In the genomic region with DNA sequence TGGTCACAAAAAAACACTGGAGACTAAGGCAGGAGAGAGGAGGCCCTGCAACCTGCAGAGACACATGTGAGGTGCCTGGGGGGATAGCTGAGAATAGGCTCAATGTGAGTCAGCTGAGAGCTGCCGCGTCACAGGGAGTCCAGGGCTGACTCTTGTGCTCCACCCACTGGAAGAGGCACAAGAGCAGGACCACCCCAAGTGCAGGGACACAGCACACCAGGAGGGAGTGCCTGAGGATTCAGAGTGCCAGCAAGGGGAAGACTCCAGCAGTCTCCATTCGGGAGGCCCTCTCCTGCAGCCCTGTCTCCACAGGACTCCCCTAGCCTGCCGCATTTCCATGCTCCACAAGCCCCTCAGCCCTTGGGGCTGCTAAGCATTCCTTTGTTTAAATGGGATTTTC, we compare ENCODE assay signal across 9 cellular contexts.
DNase-seq lines count a peak whose midpoint lies in the region; ATAC-seq and TF ChIP-seq lines count a peak whose summit lies in the region.
"Had no signal": no experiment of that assay in that cellular context is flagged by ENCODE, and none has a peak within 500 bp of the region (broad histone marks: within the 10 kb centered on the region; RNA-seq: fewer than 3 reads in every experiment).

No MANE protein-coding gene starts in this region.

- H3K27ac ChIP-seq in testis (no peak overlapping the region), PC-9 (no peak overlapping the region)

- no peaks in the 10 kb centered on the region for H3K9me2 ChIP-seq in PC-9 (ENCODE audit: insufficient read depth)

- H3K36me3 Mint-ChIP-seq in activated CD8-positive, alpha-beta T cell treated with anti-CD3 and anti-CD28 coated beads for 36 hours (ENCODE audit: low read depth): peaks cover 20% of the 10 kb centered on the region

- H3K9me3 ChIP-seq in testis (no peaks in the 10 kb centered on the region), PC-9 (ENCODE audit: insufficient read depth, low read depth) (no peaks in the 10 kb centered on the region)

- H3K4me1 Mint-ChIP-seq in activated CD8-positive, alpha-beta T cell treated with anti-CD3 and anti-CD28 coated beads for 36 hours (ENCODE audit: low read depth): peaks cover 57% of the 10 kb centered on the region

- peak; percentile 34 for ATAC-seq in Right ventricle myocardium inferior
- peak; percentile 87 for ATAC-seq in activated CD8-positive, alpha-beta T cell treated with anti-CD3 and anti-CD28 coated beads for 36 hours
- ATAC-seq in left ventricle myocardium superior: peak; percentile 59

- H3K4me3 ChIP-seq in testis: no peak overlapping the region
- no peak overlapping the region for H3K4me3 ChIP-seq in PC-9

- H3F3A ChIP-seq in PC-9 (ENCODE audit: insufficient read depth, low read depth): no peaks in the 10 kb centered on the region

- H3K27ac Mint-ChIP-seq in activated CD8-positive, alpha-beta T cell treated with anti-CD3 and anti-CD28 coated beads for 36 hours: peak overlapping the region; percentile 80

- H3K36me3 ChIP-seq in testis (ENCODE audit: low read depth, missing control alignments) (no peaks in the 10 kb centered on the region), PC-9 (ENCODE audit: low read depth) (no peaks in the 10 kb centered on the region)

- H3K4me3 Mint-ChIP-seq in activated CD8-positive, alpha-beta T cell treated with anti-CD3 and anti-CD28 coated beads for 36 hours: no peak overlapping the region

- BruUV-seq in PC-9 (replicated peaks; lab: Mats Ljungman, UMichigan): no TSS peak

- H3K27me3 ChIP-seq in testis: no peaks in the 10 kb centered on the region
- H3K27me3 ChIP-seq in PC-9 (ENCODE audit: insufficient read depth, low read depth): no peaks in the 10 kb centered on the region

- H3K27me3 Mint-ChIP-seq in activated CD8-positive, alpha-beta T cell treated with anti-CD3 and anti-CD28 coated beads for 36 hours: no peaks in the 10 kb centered on the region

- H4K20me1 ChIP-seq in PC-9 (ENCODE audit: insufficient read depth): no peaks in the 10 kb centered on the region

- POLR2A ChIA-PET in activated CD8-positive, alpha-beta T cell treated with anti-CD3 and anti-CD28 coated beads for 36 hours (lab: Charles Lee): interaction anchor here (0.7 to 2.3 kb wide), 7 partner anchors 61 to 159 kb away, joined by 4 to 16 read pairs (median 6); partner anchors contain the start of gene IRF4
- POLR2A ChIA-PET in PC-9 (lab: Charles Lee; ENCODE audit: unreplicated experiment): no interaction called here

- H3K9me3 Mint-ChIP-seq in activated CD8-positive, alpha-beta T cell treated with anti-CD3 and anti-CD28 coated beads for 36 hours: no peaks in the 10 kb centered on the region

- WGBS in testis, 2 donors: 82 to 88% methylated on average over 2 to 4 of the region's 4 CpGs

- no peak for TF ChIP-seq POLR2A in testis (IDR thresholded peaks at IDR 0.05)

- H3K4me1 ChIP-seq in testis (no peaks in the 10 kb centered on the region), PC-9 (replicated peaks; ENCODE audit: insufficient read depth) (no peaks in the 10 kb centered on the region)

- no peak for DNase-seq in Right ventricle myocardium inferior (ENCODE audit: missing footprints)
- no peak for DNase-seq in cardiac septum (ENCODE audit: low spot score)
- peak; percentile 77 for DNase-seq in activated CD8-positive, alpha-beta T cell treated with anti-CD3 and anti-CD28 coated beads for 36 hours
- no peak for DNase-seq in left ventricle myocardium superior
- DNase-seq in testis: peak; percentile 28
- no peak for DNase-seq in T1000 (lab: John Stamatoyannopoulos, UW)
- DNase-seq in ureter (ENCODE audit: low spot score): no peak
- DNase-seq in PC-9: no peak
- DNase-seq: NCI-H1930 had no signal

- CTCF ChIA-PET in activated CD8-positive, alpha-beta T cell treated with anti-CD3 and anti-CD28 coated beads for 36 hours (lab: Charles Lee): interaction anchor here (0.8 to 3.3 kb wide), 11 partner anchors 8 to 356 kb away, joined by 3 to 16 read pairs (median 5); partner anchors contain the start of gene IRF4
- CTCF ChIA-PET in PC-9 (lab: Charles Lee): no interaction called here

- H3K4me2 ChIP-seq in PC-9: no peak overlapping the region

- intact Hi-C loops in Right ventricle myocardium inferior (cut with DNase I) (no loop called here), cardiac septum (cut with DNase I) (no loop called here), left ventricle myocardium superior (cut with micrococcal nuclease) (no loop called here), testis (cut with DNase I; ENCODE audit: low total_unique reads) (no loop called here), PC-9 (cut with micrococcal nuclease; ENCODE audit: unreplicated experiment) (no loop called here)
- intact Hi-C loops in activated CD8-positive, alpha-beta T cell treated with anti-CD3 and anti-CD28 coated beads for 36 hours (cut with micrococcal nuclease): no loop called here

- H2AFZ ChIP-seq in PC-9: no peak overlapping the region

- no peak for TF ChIP-seq CTCF in activated CD8-positive, alpha-beta T cell treated with anti-CD3 and anti-CD28 coated beads for 36 hours (IDR thresholded peaks at IDR 0.05)
- TF ChIP-seq CTCF in testis (IDR thresholded peaks at IDR 0.05): no peak
- TF ChIP-seq CTCF in PC-9 (conservative IDR thresholded peaks at IDR 0.05): no peak

- no peaks in the 10 kb centered on the region for H3K79me2 ChIP-seq in PC-9 (ENCODE audit: low read depth)

Comparison
In these comparisons a context has a peak if more than half of its experiments do, and no peak if none do; other contexts are left out.
1. ATAC-seq: peak in every context shown above with its lines; median percentile 87 in activated CD8-positive, alpha-beta T cell treated with anti-CD3 and anti-CD28 coated beads for 36 hours; 59 in left ventricle myocardium superior; 34 in Right ventricle myocardium inferior.
2. DNase-seq: peak in activated CD8-positive, alpha-beta T cell treated with anti-CD3 and anti-CD28 coated beads for 36 hours (single experiment) and testis (single experiment); none in Right ventricle myocardium inferior (single experiment), cardiac septum (single experiment), left ventricle myocardium superior (single experiment), T1000 (single experiment), ureter (single experiment) and PC-9 (0 of 2).